8 cellular contexts compared by ENCODE assay signal in the genomic region with DNA sequence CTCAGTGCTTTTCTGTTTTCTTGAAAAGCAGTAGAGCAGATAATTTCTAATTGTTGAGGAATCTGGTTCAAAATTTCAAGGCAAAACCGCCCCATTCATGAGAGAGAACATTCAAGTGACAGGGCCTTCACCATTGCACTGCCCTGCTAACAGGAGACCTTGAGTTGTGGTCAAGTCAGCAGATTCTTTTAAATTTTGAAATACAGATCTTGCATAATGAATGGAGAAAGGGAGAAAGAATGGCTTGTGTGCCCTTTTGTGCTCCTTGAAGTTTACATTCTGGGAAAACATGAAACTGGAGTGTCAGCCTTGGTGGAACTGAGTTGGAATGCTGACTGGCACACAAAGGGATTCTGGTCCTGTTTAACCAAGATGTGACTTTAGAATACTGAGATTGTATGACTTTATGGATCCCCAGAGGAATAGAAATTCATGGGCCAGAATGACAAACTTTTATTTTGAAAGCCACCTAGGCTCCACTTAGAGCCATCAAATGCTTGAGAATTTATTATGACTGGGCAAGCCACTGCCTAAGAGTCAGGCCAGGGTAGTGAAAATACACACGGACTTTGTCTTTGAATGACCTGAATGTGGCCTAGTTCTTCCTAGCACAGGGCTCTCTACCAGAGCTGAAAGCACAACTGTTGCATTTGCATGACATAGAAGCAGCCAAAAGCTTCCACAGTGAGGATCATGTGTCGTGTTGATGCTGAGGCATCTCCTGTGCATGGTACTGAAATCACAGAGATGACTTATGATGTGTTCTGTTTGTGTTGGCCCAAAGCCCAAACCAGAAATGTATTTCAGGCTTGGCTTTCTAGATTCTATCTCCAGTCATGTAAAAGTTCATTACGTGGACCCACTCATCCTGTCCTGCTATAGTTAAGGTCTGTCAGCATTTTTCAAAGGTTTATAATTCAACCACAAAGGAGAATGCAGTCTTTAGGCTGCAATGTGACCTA.
DNase-seq lines count a peak whose midpoint lies in the region; ATAC-seq and TF ChIP-seq lines count a peak whose summit lies in the region.

No MANE protein-coding gene starts in this region.

- ATAC-seq in GM21737 (IDR thresholded peaks at IDR 0.05; ENCODE audit: unreplicated experiment) (no peak), GM21423 (IDR thresholded peaks at IDR 0.05; ENCODE audit: unreplicated experiment) (no peak)

- POLR2A ChIA-PET in GM10248 (lab: Yijun Ruan, JAX), result no interaction called here

- CTCF ChIA-PET in GM10248 (lab: Yijun Ruan, JAX), result no interaction called here

- peak; percentile 88 for DNase-seq in AG20443 (ENCODE audit: low spot score)
- DNase-seq in NCI-H2029 treated with DMSO at 0.1 percent for 48 hours (lab: John Stamatoyannopoulos, UW), result peak; percentile 72
- peak; percentile 55 to 98 for DNase-seq in dermis microvascular lymphatic vessel endothelial cell (ENCODE audit: low read depth in 2 of 2)
- DNase-seq in mucosa of gallbladder (ENCODE audit: low spot score), result peak; percentile 82
- DNase-seq in GM10248 (ENCODE audit: extremely low spot score), result no peak
- no peak for DNase-seq in GM20000 (ENCODE audit: low spot score)

- no peak for TF ChIP-seq CTCF in GM10248 (IDR thresholded peaks at IDR 0.05; ENCODE audit: control extremely low read depth, extremely low read depth, low read depth, missing control alignments)
- no peak for TF ChIP-seq CTCF in GM20000 (IDR thresholded peaks at IDR 0.05; ENCODE audit: extremely low read depth, missing control alignments)

Comparison
In these comparisons a context has a peak if more than half of its experiments do, and no peak if none do; other contexts are left out.
1. DNase-seq: peak in AG20443 (single experiment), NCI-H2029 treated with DMSO at 0.1 percent for 48 hours (single experiment), dermis microvascular lymphatic vessel endothelial cell (2 of 2) and mucosa of gallbladder (single experiment); none in GM10248 (single experiment) and GM20000 (single experiment).